Comparison of ENCODE assay signal across 1 cellular context in genomic region chr4:124095596-124095995, GRCh38.
TF ChIP-seq lines count a peak whose summit lies in the region.

No MANE protein-coding gene starts in this region.

TF ChIP-seq in HepG2, 621 proteins besides CTCF, POLR2A, EP300 and RAD21 (continued from another document):
- TF ChIP-seq ZNF710 (CRISPR knock-in tag; IDR thresholded peaks at IDR 0.05; ENCODE audit: borderline replicate concordance) = no peak
- no peak for TF ChIP-seq HNRNPK (IDR thresholded peaks at IDR 0.05; ENCODE audit: low read depth, low read length, poor library complexity, severe bottlenecking)
- TF ChIP-seq, protein P1, sequence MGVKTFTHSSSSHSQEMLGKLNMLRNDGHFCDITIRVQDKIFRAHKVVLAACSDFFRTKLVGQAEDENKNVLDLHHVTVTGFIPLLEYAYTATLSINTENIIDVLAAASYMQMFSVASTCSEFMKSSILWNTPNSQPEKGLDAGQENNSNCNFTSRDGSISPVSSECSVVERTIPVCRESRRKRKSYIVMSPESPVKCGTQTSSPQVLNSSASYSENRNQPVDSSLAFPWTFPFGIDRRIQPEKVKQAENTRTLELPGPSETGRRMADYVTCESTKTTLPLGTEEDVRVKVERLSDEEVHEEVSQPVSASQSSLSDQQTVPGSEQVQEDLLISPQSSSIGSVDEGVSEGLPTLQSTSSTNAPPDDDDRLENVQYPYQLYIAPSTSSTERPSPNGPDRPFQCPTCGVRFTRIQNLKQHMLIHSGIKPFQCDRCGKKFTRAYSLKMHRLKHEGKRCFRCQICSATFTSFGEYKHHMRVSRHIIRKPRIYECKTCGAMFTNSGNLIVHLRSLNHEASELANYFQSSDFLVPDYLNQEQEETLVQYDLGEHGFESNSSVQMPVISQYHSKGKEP (CRISPR knock-in tag; IDR thresholded peaks at IDR 0.05) = no peak
- no peak for TF ChIP-seq MAFK (conservative IDR thresholded peaks at IDR 0.05 in 1 of 2, IDR thresholded peaks at IDR 0.05 in 1 of 2; ENCODE audit: low read length in 2 of 2)
- no peak for TF ChIP-seq ZNF512 (CRISPR knock-in tag; IDR thresholded peaks at IDR 0.05)
- no peak for TF ChIP-seq NPAS2 (CRISPR knock-in tag; IDR thresholded peaks at IDR 0.05; ENCODE audit: borderline replicate concordance)
- TF ChIP-seq POGZ (CRISPR knock-in tag; IDR thresholded peaks at IDR 0.05) = no peak
- no peak for TF ChIP-seq YY1 (IDR thresholded peaks at IDR 0.05; ENCODE audit: insufficient read depth, insufficient replicate concordance, low read depth, low read length)
- TF ChIP-seq SKI (IDR thresholded peaks at IDR 0.05; ENCODE audit: partially characterized antibody) = no peak
- TF ChIP-seq ZNF230 (CRISPR knock-in tag; IDR thresholded peaks at IDR 0.05) = no peak
TF ChIP-seq in HepG2: peak in this region for 0.
